In genomic region chr13:113770441-113770840, GRCh38 we compare ENCODE assay signal across 16 cellular contexts. TPM values are rescaled to one million over a fixed set of nuclear protein-coding genes. Genes with fewer than 3 reads are reported as not detected.
DNase-seq lines count a peak whose midpoint lies in the region; ATAC-seq and TF ChIP-seq lines count a peak whose summit lies in the region.
"Had no signal": no experiment of that assay in that cellular context is flagged by ENCODE, and none has a peak within 500 bp of the region (broad histone marks: within the 10 kb centered on the region; RNA-seq: fewer than 3 reads in every experiment).

No MANE protein-coding gene starts in this region.

- H3F3A ChIP-seq in PC-3 (ENCODE audit: low read length, unreplicated experiment) = no peaks in the 10 kb centered on the region

- H3K27me3 ChIP-seq in BLaER1 (no peaks in the 10 kb centered on the region), PC-3 (ENCODE audit: low read length) (no peaks in the 10 kb centered on the region), sigmoid colon (peaks cover 0 to 5% (median 0%) of the 10 kb centered on the region in 3 donors), HAP-1 (ENCODE audit: low read depth) (no peaks in the 10 kb centered on the region)

- WGBS in sigmoid colon, 2 donors = 87 to 95% methylated on average over 8 of the region's 8 CpGs

- H3K9me3 ChIP-seq in BLaER1 (peaks cover 43% of the 10 kb centered on the region), PC-3 (ENCODE audit: low read length) (no peaks in the 10 kb centered on the region), sigmoid colon (no peaks in the 10 kb centered on the region), HAP-1 (no peaks in the 10 kb centered on the region)

- peaks cover 7% of the 10 kb centered on the region; the same call in 1 of the 2 replicates for H3K36me3 ChIP-seq in BLaER1
- H3K36me3 ChIP-seq in PC-3 (ENCODE audit: low read depth, low read length) = peaks cover 9% of the 10 kb centered on the region; the same call in 1 of the 2 replicates
- no peaks in the 10 kb centered on the region for H3K36me3 ChIP-seq in sigmoid colon
- no peaks in the 10 kb centered on the region for H3K36me3 ChIP-seq in HAP-1 (replicated peaks)

- in situ Hi-C loops in HAP-1 (cut with MboI; ENCODE audit: low sequenced_read_pairs) = no loop called here

- peak overlapping the region; percentile 29; the same call in 1 of the 2 replicates for H3K4me2 ChIP-seq in BLaER1
- no peak overlapping the region for H3K4me2 ChIP-seq in PC-3 (ENCODE audit: low read length)

- POLR2A ChIA-PET in PC-3 (lab: Charles Lee; ENCODE audit: unreplicated experiment) = no interaction called here

- H4K20me1 ChIP-seq in BLaER1 (no peaks in the 10 kb centered on the region), PC-3 (ENCODE audit: low read length) (no peaks in the 10 kb centered on the region)

- no peak overlapping the region for H3K27ac ChIP-seq in BLaER1
- H3K27ac ChIP-seq in PC-3 (ENCODE audit: low read length) = peak overlapping the region; percentile 92; the same call in 1 of the 2 replicates
- H3K27ac ChIP-seq in sigmoid colon = no peak overlapping the region
- H3K27ac ChIP-seq: C4-2B had no signal

- H3K79me2 ChIP-seq in PC-3 (ENCODE audit: low read length) = peaks cover 6% of the 10 kb centered on the region; the same call in 1 of the 2 replicates

- H2AFZ ChIP-seq in PC-3 (ENCODE audit: low read length) = no peak overlapping the region

- intact Hi-C loops in PC-3 (cut with micrococcal nuclease) = no loop called here
- intact Hi-C loops in sigmoid colon (cut with DNase I) = no loop called here

- no TSS peak for BruUV-seq in PC-3 (replicated peaks; lab: Mats Ljungman, UMichigan)

- TF ChIP-seq CTCF in PC-3 (conservative IDR thresholded peaks at IDR 0.05; ENCODE audit: low read depth, low read length) (no peak), sigmoid colon (IDR thresholded peaks at IDR 0.05) (no peak)

- DNase-seq in PC-3 = no peak
- DNase-seq in mesenteric fat pad (ENCODE audit: low spot score) = peak; percentile 35
- DNase-seq in sigmoid colon = peak; percentile 38
- DNase-seq in NCI-H2196 (lab: John Stamatoyannopoulos, UW; ENCODE audit: unreplicated experiment) = no peak
- DNase-seq in HAP-1 (ENCODE audit: low spot score in 2 of 2) = no peak
- DNase-seq: CD8-positive, alpha-beta T cell; COR-L47; DMS153; DMS79 treated with DMSO at 0.1 percent for 48 hours; EL; GOT3; H9 had no signal

- no peak for TF ChIP-seq POLR2A in sigmoid colon (IDR thresholded peaks at IDR 0.05)

- H3K4me3 ChIP-seq in BLaER1 (no peak overlapping the region), PC-3 (ENCODE audit: low read length) (no peak overlapping the region), sigmoid colon (no peak overlapping the region), HAP-1 (no peak overlapping the region)

- ATAC-seq in PC-3 = no peak
- no peak for ATAC-seq in GM18502 (IDR thresholded peaks at IDR 0.05; ENCODE audit: poor library complexity, unreplicated experiment)
- ATAC-seq: CD8-positive, alpha-beta T cell; HepG2 had no signal

- CTCF ChIA-PET in PC-3 (lab: Charles Lee) = no interaction called here

- H3K9ac ChIP-seq in BLaER1 = no peak overlapping the region
- H3K9ac ChIP-seq in PC-3 (ENCODE audit: low read length) = no peak overlapping the region

- TF ChIP-seq EP300 in sigmoid colon (IDR thresholded peaks at IDR 0.05) = no peak

- no peaks in the 10 kb centered on the region for H3K9me2 ChIP-seq in PC-3 (replicated peaks; ENCODE audit: low read length)

- H3K4me1 ChIP-seq in BLaER1 (peaks cover 69% of the 10 kb centered on the region), PC-3 (ENCODE audit: insufficient read depth, low read length) (peaks cover 35% of the 10 kb centered on the region), sigmoid colon (no peaks in the 10 kb centered on the region), HAP-1 (no peaks in the 10 kb centered on the region)

RNA-seq across cellular contexts. Expression of gene TMEM255B, which starts 11.4 kb away (rescaled TPM):
- 26.9 and 35.5 TPM in 2 replicates for total RNA-seq in PC-3 (2014; rRNA removed)
- 22.7 TPM for total RNA-seq in mesenteric fat pad
- total RNA-seq in sigmoid colon = 10 to 100 TPM in 2 of 4 donors, 1 to 10 TPM in 1, under 1 TPM in 1; 0.99 to 11.1 (median 7.3) TPM
- 1 to 10 TPM in 2 of 3 donors, under 1 TPM in 1; 0.60 to 4.6 (median 1.8) TPM for polyA plus RNA-seq in sigmoid colon
- total RNA-seq: HepG2 had no signal
- polyA plus RNA-seq: HepG2 had no signal

Comparison
In these comparisons a context has a peak if more than half of its experiments do, and no peak if none do; other contexts are left out.
1. DNase-seq: peak in mesenteric fat pad (single experiment) and sigmoid colon (single experiment); none in PC-3 (single experiment), NCI-H2196 (single experiment) and HAP-1 (0 of 2).